ENCODE assay signal across 11 cellular contexts in genomic region chr5:122105909-122106308, GRCh38. TPM values are rescaled to one million over a fixed set of nuclear protein-coding genes. Genes with fewer than 3 reads are reported as not detected.
"Had no signal": no experiment of that assay in that cellular context is flagged by ENCODE, and none has a peak within 500 bp of the region (broad histone marks: within the 10 kb centered on the region; RNA-seq: fewer than 3 reads in every experiment).

No MANE protein-coding gene starts in this region.

- H3K4me3 Mint-ChIP-seq: GM23338, H9, HFFc6 had no signal

- H3K4me2 ChIP-seq: GM23338 had no signal

- H3K9me3 ChIP-seq: HAP-1 had no signal

- H2AFZ ChIP-seq: GM23248, GM23338 had no signal

- DNase-seq: GM23248, GOT3, H7, H9, HCEC 1CT, HFFc6 had no signal

- H3K27ac ChIP-seq: GM23248 had no signal

- H3K9me3 Mint-ChIP-seq: GM23338, H9, HFFc6 had no signal

- FAIRE-seq: H1, H54 had no signal

- H3K4me3 ChIP-seq: GM23248, GM23338, HAP-1 had no signal

- H3K9ac ChIP-seq: GM23248 had no signal

- H3K27ac Mint-ChIP-seq: GM23338, H9, HFFc6 had no signal

- ATAC-seq: GM23338, HCT116 had no signal

- H3K36me3 ChIP-seq: HAP-1 had no signal

RNA-seq across cellular contexts. Expression of gene ZNF474, which starts 23.4 kb away (rescaled TPM):
- total RNA-seq: H1, H7, H9 had no signal
- polyA plus RNA-seq: GM23338, H1 had no signal
